1 cellular context compared by ENCODE assay signal in genomic region chr5:163508753-163509152, GRCh38.
TF ChIP-seq lines count a peak whose summit lies in the region.

No MANE protein-coding gene starts in this region.

TF ChIP-seq in liver, 16 proteins besides CTCF, POLR2A, EP300 and RAD21 (continued from another document):
- no peak for TF ChIP-seq EGR1 (IDR thresholded peaks at IDR 0.05; ENCODE audit: low read depth in 2 of 2)
- no peak for TF ChIP-seq REST (IDR thresholded peaks at IDR 0.05)
- no peak for TF ChIP-seq NR2F2 (IDR thresholded peaks at IDR 0.05)
- TF ChIP-seq JUND (IDR thresholded peaks at IDR 0.05): no peak
- TF ChIP-seq TAF1 (conservative IDR thresholded peaks at IDR 0.05): no peak
- TF ChIP-seq FOXA1 (IDR thresholded peaks at IDR 0.05): no peak
TF ChIP-seq in liver: peak in this region for 0.
